In the genomic region with DNA sequence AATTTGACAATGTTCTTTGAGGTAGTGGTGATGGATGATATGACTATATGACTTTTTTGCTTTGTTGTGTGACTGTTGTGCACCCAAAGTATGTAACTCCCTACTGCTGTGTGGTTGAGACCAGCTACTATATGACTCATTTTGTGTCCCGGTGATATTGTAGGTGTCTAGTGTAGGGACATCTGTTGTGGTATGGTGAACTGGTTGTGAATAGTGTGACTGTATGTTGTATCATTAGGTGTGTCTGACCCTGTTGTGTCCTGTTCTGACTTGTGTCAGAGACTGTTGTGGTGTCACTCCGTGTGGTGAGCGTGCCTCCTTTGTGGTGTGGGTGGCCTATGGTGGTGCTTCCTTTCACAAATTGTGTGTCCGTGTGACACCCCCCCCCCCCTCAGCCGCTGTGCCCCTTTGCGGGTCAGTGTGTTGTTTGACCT, we compare ENCODE assay signal across 1 cellular context.
TF ChIP-seq lines count a peak whose summit lies in the region.

No MANE protein-coding gene starts in this region.

TF ChIP-seq in GM23338, 12 proteins besides CTCF, POLR2A, EP300 and RAD21 (continued from another document):
- TF ChIP-seq, protein P1, sequence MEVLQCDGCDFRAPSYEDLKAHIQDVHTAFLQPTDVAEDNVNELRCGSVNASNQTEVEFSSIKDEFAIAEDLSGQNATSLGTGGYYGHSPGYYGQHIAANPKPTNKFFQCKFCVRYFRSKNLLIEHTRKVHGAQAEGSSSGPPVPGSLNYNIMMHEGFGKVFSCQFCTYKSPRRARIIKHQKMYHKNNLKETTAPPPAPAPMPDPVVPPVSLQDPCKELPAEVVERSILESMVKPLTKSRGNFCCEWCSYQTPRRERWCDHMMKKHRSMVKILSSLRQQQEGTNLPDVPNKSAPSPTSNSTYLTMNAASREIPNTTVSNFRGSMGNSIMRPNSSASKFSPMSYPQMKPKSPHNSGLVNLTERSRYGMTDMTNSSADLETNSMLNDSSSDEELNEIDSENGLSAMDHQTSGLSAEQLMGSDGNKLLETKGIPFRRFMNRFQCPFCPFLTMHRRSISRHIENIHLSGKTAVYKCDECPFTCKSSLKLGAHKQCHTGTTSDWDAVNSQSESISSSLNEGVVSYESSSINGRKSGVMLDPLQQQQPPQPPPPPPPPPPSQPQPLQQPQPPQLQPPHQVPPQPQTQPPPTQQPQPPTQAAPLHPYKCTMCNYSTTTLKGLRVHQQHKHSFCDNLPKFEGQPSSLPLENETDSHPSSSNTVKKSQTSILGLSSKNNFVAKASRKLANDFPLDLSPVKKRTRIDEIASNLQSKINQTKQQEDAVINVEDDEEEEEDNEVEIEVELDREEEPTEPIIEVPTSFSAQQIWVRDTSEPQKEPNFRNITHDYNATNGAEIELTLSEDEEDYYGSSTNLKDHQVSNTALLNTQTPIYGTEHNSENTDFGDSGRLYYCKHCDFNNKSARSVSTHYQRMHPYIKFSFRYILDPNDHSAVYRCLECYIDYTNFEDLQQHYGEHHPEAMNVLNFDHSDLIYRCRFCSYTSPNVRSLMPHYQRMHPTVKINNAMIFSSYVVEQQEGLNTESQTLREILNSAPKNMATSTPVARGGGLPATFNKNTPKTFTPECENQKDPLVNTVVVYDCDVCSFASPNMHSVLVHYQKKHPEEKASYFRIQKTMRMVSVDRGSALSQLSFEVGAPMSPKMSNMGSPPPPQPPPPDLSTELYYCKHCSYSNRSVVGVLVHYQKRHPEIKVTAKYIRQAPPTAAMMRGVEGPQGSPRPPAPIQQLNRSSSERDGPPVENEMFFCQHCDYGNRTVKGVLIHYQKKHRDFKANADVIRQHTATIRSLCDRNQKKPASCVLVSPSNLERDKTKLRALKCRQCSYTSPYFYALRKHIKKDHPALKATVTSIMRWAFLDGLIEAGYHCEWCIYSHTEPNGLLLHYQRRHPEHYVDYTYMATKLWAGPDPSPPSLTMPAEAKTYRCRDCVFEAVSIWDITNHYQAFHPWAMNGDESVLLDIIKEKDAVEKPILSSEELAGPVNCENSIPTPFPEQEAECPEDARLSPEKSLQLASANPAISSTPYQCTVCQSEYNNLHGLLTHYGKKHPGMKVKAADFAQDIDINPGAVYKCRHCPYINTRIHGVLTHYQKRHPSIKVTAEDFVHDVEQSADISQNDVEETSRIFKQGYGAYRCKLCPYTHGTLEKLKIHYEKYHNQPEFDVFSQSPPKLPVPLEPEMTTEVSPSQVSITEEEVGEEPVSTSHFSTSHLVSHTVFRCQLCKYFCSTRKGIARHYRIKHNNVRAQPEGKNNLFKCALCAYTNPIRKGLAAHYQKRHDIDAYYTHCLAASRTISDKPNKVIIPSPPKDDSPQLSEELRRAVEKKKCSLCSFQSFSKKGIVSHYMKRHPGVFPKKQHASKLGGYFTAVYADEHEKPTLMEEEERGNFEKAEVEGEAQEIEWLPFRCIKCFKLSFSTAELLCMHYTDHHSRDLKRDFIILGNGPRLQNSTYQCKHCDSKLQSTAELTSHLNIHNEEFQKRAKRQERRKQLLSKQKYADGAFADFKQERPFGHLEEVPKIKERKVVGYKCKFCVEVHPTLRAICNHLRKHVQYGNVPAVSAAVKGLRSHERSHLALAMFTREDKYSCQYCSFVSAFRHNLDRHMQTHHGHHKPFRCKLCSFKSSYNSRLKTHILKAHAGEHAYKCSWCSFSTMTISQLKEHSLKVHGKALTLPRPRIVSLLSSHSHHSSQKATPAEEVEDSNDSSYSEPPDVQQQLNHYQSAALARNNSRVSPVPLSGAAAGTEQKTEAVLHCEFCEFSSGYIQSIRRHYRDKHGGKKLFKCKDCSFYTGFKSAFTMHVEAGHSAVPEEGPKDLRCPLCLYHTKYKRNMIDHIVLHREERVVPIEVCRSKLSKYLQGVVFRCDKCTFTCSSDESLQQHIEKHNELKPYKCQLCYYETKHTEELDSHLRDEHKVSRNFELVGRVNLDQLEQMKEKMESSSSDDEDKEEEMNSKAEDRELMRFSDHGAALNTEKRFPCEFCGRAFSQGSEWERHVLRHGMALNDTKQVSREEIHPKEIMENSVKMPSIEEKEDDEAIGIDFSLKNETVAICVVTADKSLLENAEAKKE (CRISPR knock-in tag; IDR thresholded peaks at IDR 0.05): no peak
- TF ChIP-seq CREB1 (CRISPR knock-in tag; IDR thresholded peaks at IDR 0.05; ENCODE audit: low read depth) (no peak), ZNF331 (CRISPR knock-in tag; IDR thresholded peaks at IDR 0.05; ENCODE audit: low read depth) (no peak), STAT1 (IDR thresholded peaks at IDR 0.05; ENCODE audit: unreplicated experiment) (no peak), JUNB (IDR thresholded peaks at IDR 0.05; ENCODE audit: unreplicated experiment) (no peak)
- TF ChIP-seq, protein P2, sequence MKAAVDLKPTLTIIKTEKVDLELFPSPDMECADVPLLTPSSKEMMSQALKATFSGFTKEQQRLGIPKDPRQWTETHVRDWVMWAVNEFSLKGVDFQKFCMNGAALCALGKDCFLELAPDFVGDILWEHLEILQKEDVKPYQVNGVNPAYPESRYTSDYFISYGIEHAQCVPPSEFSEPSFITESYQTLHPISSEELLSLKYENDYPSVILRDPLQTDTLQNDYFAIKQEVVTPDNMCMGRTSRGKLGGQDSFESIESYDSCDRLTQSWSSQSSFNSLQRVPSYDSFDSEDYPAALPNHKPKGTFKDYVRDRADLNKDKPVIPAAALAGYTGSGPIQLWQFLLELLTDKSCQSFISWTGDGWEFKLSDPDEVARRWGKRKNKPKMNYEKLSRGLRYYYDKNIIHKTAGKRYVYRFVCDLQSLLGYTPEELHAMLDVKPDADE (IDR thresholded peaks at IDR 0.05): no peak
